8 cellular contexts compared by ENCODE assay signal in genomic region chr11:3341298-3341697, GRCh38. TPM values are rescaled to one million over a fixed set of nuclear protein-coding genes. Genes with fewer than 3 reads are reported as not detected.
DNase-seq lines count a peak whose midpoint lies in the region; TF ChIP-seq lines count a peak whose summit lies in the region.

No MANE protein-coding gene starts in this region.

- TF ChIP-seq CTCF in OCI-LY3 (IDR thresholded peaks at IDR 0.05; ENCODE audit: low read depth, low read length) (peak; percentile 81), glutamatergic neuron (IDR thresholded peaks at IDR 0.05; ENCODE audit: partially characterized antibody, unreplicated experiment) (peak; percentile 81), sigmoid colon (IDR thresholded peaks at IDR 0.05) (peak in 3 of 4 experiments; percentile 36 to 42 (median 39))

- H3K27me3 ChIP-seq in OCI-LY3 (ENCODE audit: low read depth, low read length): peaks cover 8% of the 10 kb centered on the region
- H3K27me3 ChIP-seq in sigmoid colon: peaks cover 0 to 3% (median 0%) of the 10 kb centered on the region in 3 donors

- intact Hi-C loops in sigmoid colon (cut with DNase I): loop anchor here (10.0 kb wide), 1 partner anchor 64 kb away; no protein-coding TSS in a partner anchor

- WGBS in sigmoid colon, 2 donors: 10 to 22% methylated on average over 10 of the region's 10 CpGs

- TF ChIP-seq POLR2A in sigmoid colon (IDR thresholded peaks at IDR 0.05): no peak

- no peaks in the 10 kb centered on the region for H4K20me1 ChIP-seq in OCI-LY3 (ENCODE audit: insufficient read depth, low read length)

- no peak overlapping the region for H3K27ac Mint-ChIP-seq in glutamatergic neuron (ENCODE audit: unreplicated experiment)

- peaks cover 12% of the 10 kb centered on the region for H3K36me3 Mint-ChIP-seq in glutamatergic neuron (ENCODE audit: unreplicated experiment)

- no peak overlapping the region for H3K4me2 ChIP-seq in OCI-LY3 (ENCODE audit: low read length)

- H3K9me3 ChIP-seq in OCI-LY3 (ENCODE audit: insufficient read depth, low read length) (no peaks in the 10 kb centered on the region), sigmoid colon (no peaks in the 10 kb centered on the region)

- H3K36me3 ChIP-seq in OCI-LY3 (replicated peaks; ENCODE audit: low read depth, low read length) (no peaks in the 10 kb centered on the region), sigmoid colon (no peaks in the 10 kb centered on the region)

- H3K9me3 Mint-ChIP-seq in glutamatergic neuron (ENCODE audit: unreplicated experiment): peaks cover 4% of the 10 kb centered on the region

- no peak overlapping the region for H3K4me3 Mint-ChIP-seq in glutamatergic neuron (ENCODE audit: unreplicated experiment)

- H3K4me3 ChIP-seq in OCI-LY3 (ENCODE audit: low read length): no peak overlapping the region
- H3K4me3 ChIP-seq in sigmoid colon: no peak overlapping the region

- no peaks in the 10 kb centered on the region; the same call in 1 of the 2 replicates for H3K4me1 ChIP-seq in OCI-LY3 (ENCODE audit: low read length)
- no peaks in the 10 kb centered on the region for H3K4me1 ChIP-seq in sigmoid colon

- DNase-seq in SKM-1 treated with dmso at 0.1 percent for 144 hours (lab: John Stamatoyannopoulos, UW; ENCODE audit: unreplicated experiment) (peak; percentile 9), SKM-1 (lab: John Stamatoyannopoulos, UW; ENCODE audit: unreplicated experiment) (no peak), activated T-helper 1 cell treated with Interleukin-2 at 50 U/mL for 16 hours (ENCODE audit: low read depth) (peak; percentile 39), glutamatergic neuron (peak; percentile 83), sigmoid colon (no peak), mesenteric fat pad (ENCODE audit: low spot score) (no peak), HuH-7 (ENCODE audit: low spot score) (no peak)

- H2AFZ ChIP-seq in OCI-LY3 (ENCODE audit: low read depth, low read length): no peak overlapping the region

- H3K27me3 Mint-ChIP-seq in glutamatergic neuron (ENCODE audit: unreplicated experiment): peaks cover 1% of the 10 kb centered on the region

- H3K27ac ChIP-seq in OCI-LY3 (ENCODE audit: low read length) (no peak overlapping the region), sigmoid colon (no peak overlapping the region)

- no peaks in the 10 kb centered on the region for H3K4me1 Mint-ChIP-seq in glutamatergic neuron (ENCODE audit: low read depth, unreplicated experiment)

- TF ChIP-seq EP300 in sigmoid colon (IDR thresholded peaks at IDR 0.05): no peak

- H3K79me2 ChIP-seq in OCI-LY3 (ENCODE audit: low read length): no peaks in the 10 kb centered on the region

- no peak overlapping the region for H3K9ac ChIP-seq in OCI-LY3 (ENCODE audit: low read length)

RNA-seq across cellular contexts. Expression of gene ZNF195, which starts 37.6 kb away (rescaled TPM):
- total RNA-seq in glutamatergic neuron (ENCODE audit: unreplicated experiment) (140 TPM), sigmoid colon (10 to 100 TPM; 13.8 to 29.1 (median 15.9) TPM), mesenteric fat pad (20.0 TPM)
- polyA plus RNA-seq in sigmoid colon: 10 to 100 TPM; 13.9 to 21.4 (median 16.2) TPM

Comparison
In these comparisons a context has a peak if more than half of its experiments do, and no peak if none do; other contexts are left out.
1. DNase-seq: peak in SKM-1 treated with dmso at 0.1 percent for 144 hours (single experiment), activated T-helper 1 cell treated with Interleukin-2 at 50 U/mL for 16 hours (single experiment) and glutamatergic neuron (single experiment); none in SKM-1 (single experiment), sigmoid colon (single experiment), mesenteric fat pad (single experiment) and HuH-7 (single experiment).
2. Peak in every context shown above with its lines, with median percentiles within 50 percentile points of each other: CTCF ChIP-seq.